23 cellular contexts compared by ENCODE assay signal in the genomic region with DNA sequence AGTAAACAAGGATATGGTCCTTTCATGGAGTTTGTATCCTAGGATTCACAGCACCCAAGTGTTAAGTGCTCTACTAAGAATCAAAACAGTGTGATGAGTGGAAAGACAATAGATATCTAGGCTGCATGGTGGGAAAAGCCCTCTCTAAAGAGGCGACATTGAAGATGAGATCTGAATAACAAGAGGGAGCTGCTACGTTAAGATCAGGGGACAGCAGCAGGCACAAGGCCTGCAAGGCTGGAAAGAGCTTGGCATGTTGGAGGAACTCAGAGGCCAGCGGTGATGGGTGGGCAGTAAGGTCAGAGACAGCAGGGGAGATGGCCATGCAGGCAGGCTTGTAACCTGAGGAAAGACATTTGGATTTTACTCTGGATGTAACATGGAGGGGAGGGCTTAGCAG.
"Had no signal": no experiment of that assay in that cellular context is flagged by ENCODE, and none has a peak within 500 bp of the region (broad histone marks: within the 10 kb centered on the region; RNA-seq: fewer than 3 reads in every experiment).

No MANE protein-coding gene starts in this region.

- H3K36me3 Mint-ChIP-seq: activated naive CD4-positive, alpha-beta T cell treated with anti-CD3 and anti-CD28 coated beads, Interleukin-2, amount 50 U/mL, for 72 hours; immature natural killer cell; natural killer cell had no signal

- DNase-seq: activated CD4-positive, alpha-beta T cell treated with anti-CD3 and anti-CD28 coated beads, Interleukin-2, amount 50 U/mL, for 1 hour; activated CD4-positive, CD25-positive, alpha-beta regulatory T cell treated with anti-CD3 and anti-CD28 coated beads, Interleukin-2, amount 50 U/mL, for 72 hours; activated CD8-positive, alpha-beta T cell treated with anti-CD3 and anti-CD28 coated beads, Interleukin-2, amount 10 ng/mL, durations not matched to agents 7 days and 5 days; activated gamma-delta T cell; aorta; effector CD4-positive, alpha-beta T cell; erythroblast; foreskin keratinocyte; immature natural killer cell; kidney glomerular epithelial cell; left lung; midbrain; natural killer cell; ovary; stimulated activated CD4-positive, alpha-beta T cell treated with anti-CD3 and anti-CD28 coated beads, Interleukin-4, amount 100 ng/mL, for 4 hours; stimulated activated naive CD8-positive, alpha-beta T cell treated with anti-CD3 and anti-CD28 coated beads, Interleukin-15, Interleukin-2, amounts not matched to agents 100 U/mL and 50 U/mL, for 24 hours; upper lobe of left lung had no signal

- ATAC-seq: activated CD8-positive, alpha-beta T cell treated with anti-CD3 and anti-CD28 coated beads, Interleukin-2, amount 10 ng/mL, durations not matched to agents 7 days and 5 days; activated naive CD4-positive, alpha-beta T cell treated with anti-CD3 and anti-CD28 coated beads, Interleukin-2, amount 50 U/mL, for 72 hours; foreskin keratinocyte; left lung; natural killer cell; stimulated activated naive CD8-positive, alpha-beta T cell treated with anti-CD3 and anti-CD28 coated beads, Interleukin-15, Interleukin-2, amounts not matched to agents 100 U/mL and 50 U/mL, for 24 hours had no signal

- H3K4me1 ChIP-seq: foreskin keratinocyte, prostate gland had no signal

- H3K36me3 ChIP-seq: left lung, neutrophil, ovary, prostate gland, upper lobe of left lung had no signal

- H3K27me3 ChIP-seq: foreskin keratinocyte, left lung, neutrophil, ovary, upper lobe of left lung had no signal

- H3K27ac ChIP-seq: foreskin keratinocyte, left lung, neutrophil, ovary, prostate gland, upper lobe of left lung had no signal

- H3K4me1 Mint-ChIP-seq: immature natural killer cell, natural killer cell had no signal

- H3K9me3 Mint-ChIP-seq: activated naive CD4-positive, alpha-beta T cell treated with anti-CD3 and anti-CD28 coated beads, Interleukin-2, amount 50 U/mL, for 72 hours; activated T-helper 1 cell treated with anti-CD3 and anti-CD28 coated beads, Interleukin-12 subunit alpha, Interleukin-12 subunit beta, Interleukin-2, Interleukin-4 antibody, amounts not matched to agents 30 ng/mL and 10 ng/mL and 1 ng/mL, durations not matched to agents 14 hours and 24 hours and 36 hours; immature natural killer cell; natural killer cell had no signal

- H3K9me3 ChIP-seq: left lung, neutrophil, ovary, prostate gland, upper lobe of left lung had no signal

- H3K27ac Mint-ChIP-seq: activated CD8-positive, alpha-beta T cell treated with anti-CD3 and anti-CD28 coated beads, Interleukin-2, amount 10 ng/mL, durations not matched to agents 7 days and 5 days; activated naive CD4-positive, alpha-beta T cell treated with anti-CD3 and anti-CD28 coated beads, Interleukin-2, amount 50 U/mL, for 72 hours; activated T-helper 1 cell treated with anti-CD3 and anti-CD28 coated beads, Interleukin-12 subunit alpha, Interleukin-12 subunit beta, Interleukin-2, Interleukin-4 antibody, amounts not matched to agents 30 ng/mL and 10 ng/mL and 1 ng/mL, durations not matched to agents 14 hours and 24 hours and 36 hours; brain; immature natural killer cell; natural killer cell had no signal

- H3K27me3 Mint-ChIP-seq: brain had no signal

- H3K4me3 Mint-ChIP-seq: activated CD8-positive, alpha-beta T cell treated with anti-CD3 and anti-CD28 coated beads, Interleukin-2, amount 10 ng/mL, durations not matched to agents 7 days and 5 days; activated T-helper 1 cell treated with anti-CD3 and anti-CD28 coated beads, Interleukin-12 subunit alpha, Interleukin-12 subunit beta, Interleukin-2, Interleukin-4 antibody, amounts not matched to agents 30 ng/mL and 10 ng/mL and 1 ng/mL, durations not matched to agents 14 hours and 24 hours and 36 hours; brain; immature natural killer cell; natural killer cell had no signal

- H3K4me3 ChIP-seq: left lung, lung, ovary, prostate gland, upper lobe of left lung had no signal
